ENCODE assay signal across 8 cellular contexts in the genomic region with DNA sequence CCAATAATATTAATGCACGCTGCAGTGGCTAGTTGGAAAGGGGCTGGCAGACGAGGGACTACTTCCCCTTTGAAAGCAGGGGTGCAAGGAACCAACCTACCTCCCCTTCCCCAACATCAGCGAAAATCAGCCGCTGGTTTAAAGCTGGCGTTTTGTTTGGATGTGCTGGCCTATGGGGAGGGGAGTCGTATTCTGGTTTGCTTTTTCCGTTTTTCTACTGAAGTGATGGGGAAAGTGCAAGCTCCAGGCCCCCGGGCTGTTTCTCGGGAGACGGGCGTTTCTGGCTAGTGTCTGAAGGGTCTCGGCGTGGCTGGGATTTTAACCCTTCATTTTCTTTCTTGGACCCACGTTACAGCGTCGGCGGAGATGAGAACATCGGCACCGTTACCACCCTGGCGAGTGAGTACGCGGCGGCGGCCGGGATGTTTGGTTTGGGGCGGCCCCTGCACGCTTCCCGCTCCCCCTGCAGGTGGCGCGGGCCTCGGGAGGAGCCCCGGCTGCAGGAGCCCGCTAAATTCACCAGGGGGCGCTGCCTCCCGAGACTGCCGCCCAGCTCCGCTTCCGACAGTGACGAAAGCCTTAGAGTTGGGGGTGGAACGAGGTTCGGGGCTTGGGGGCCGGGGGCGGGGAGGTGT.
DNase-seq lines count a peak whose midpoint lies in the region; ATAC-seq and TF ChIP-seq lines count a peak whose summit lies in the region.

No MANE protein-coding gene starts in this region.

- no peak overlapping the region for H3K27ac ChIP-seq in SU-DHL-6 (ENCODE audit: low read depth, low read length)
- H3K27ac ChIP-seq in parathyroid adenoma = peak overlapping the region; percentile 3
- H3K27ac ChIP-seq in tibial artery = peak overlapping the region; percentile 58 to 62

- H3K9me3 ChIP-seq in SU-DHL-6 (ENCODE audit: insufficient read depth, low read length) (no peaks in the 10 kb centered on the region), parathyroid adenoma (ENCODE audit: control insufficient read depth, low read length) (no peaks in the 10 kb centered on the region), tibial artery (no peaks in the 10 kb centered on the region)

- peak; percentile 98 for ATAC-seq in HG02642 (IDR thresholded peaks at IDR 0.05; ENCODE audit: poor library complexity, unreplicated experiment)
- peak; percentile 99 for ATAC-seq in Right ventricle myocardium superior (ENCODE audit: poor library complexity)

- H4K20me1 ChIP-seq in SU-DHL-6 (ENCODE audit: low read depth, low read length) = no peaks in the 10 kb centered on the region

- DNase-seq in NCI-H1092 treated with DMSO at 0.1 percent for 48 hours (lab: John Stamatoyannopoulos, UW) (peak; percentile 81), Right ventricle myocardium superior (peak; percentile 91), tibial artery (peak; percentile 72 to 90)
- DNase-seq in activated naive CD8-positive, alpha-beta T cell treated with anti-CD3 and anti-CD28 coated beads, Interleukin-2, amount 50 U/mL, for 16 hours (ENCODE audit: low read depth, low spot score) = peak; percentile 76

- H3K27me3 ChIP-seq in SU-DHL-6 (ENCODE audit: low read length) (no peaks in the 10 kb centered on the region), parathyroid adenoma (ENCODE audit: control insufficient read depth, insufficient read depth, low read length) (no peaks in the 10 kb centered on the region), tibial artery (no peaks in the 10 kb centered on the region)

- H2AFZ ChIP-seq in SU-DHL-6 (ENCODE audit: low read depth, low read length, severe bottlenecking) (peak overlapping the region; percentile 100), parathyroid adenoma (peak overlapping the region; percentile 96)

- H3K79me2 ChIP-seq in SU-DHL-6 (ENCODE audit: insufficient read depth, low read length) (no peaks in the 10 kb centered on the region), parathyroid adenoma (no peaks in the 10 kb centered on the region)

- peak overlapping the region; percentile 56 for H3K4me3 ChIP-seq in SU-DHL-6 (ENCODE audit: insufficient read depth, low read length, poor library complexity, severe bottlenecking)
- peak overlapping the region; percentile 65 for H3K4me3 ChIP-seq in parathyroid adenoma (ENCODE audit: low read depth, low read length)
- peak overlapping the region; percentile 55 to 67 for H3K4me3 ChIP-seq in tibial artery

- H3K9ac ChIP-seq in SU-DHL-6 (ENCODE audit: low read length) (peak overlapping the region; percentile 52), parathyroid adenoma (no peak overlapping the region)

- H3K36me3 ChIP-seq in SU-DHL-6 (ENCODE audit: low read length) (no peaks in the 10 kb centered on the region), parathyroid adenoma (ENCODE audit: control insufficient read depth, insufficient read depth, low read length) (no peaks in the 10 kb centered on the region), tibial artery (no peaks in the 10 kb centered on the region)

- TF ChIP-seq CTCF in GM12801 (IDR thresholded peaks at IDR 0.05; ENCODE audit: extremely low read depth, insufficient read length) (peak; percentile 49), SU-DHL-6 (IDR thresholded peaks at IDR 0.05; ENCODE audit: insufficient read depth, low read length, poor library complexity, severe bottlenecking) (peak; percentile 100), parathyroid adenoma (IDR thresholded peaks at IDR 0.05) (peak; percentile 100), tibial artery (IDR thresholded peaks at IDR 0.05) (peak; percentile 100)

- no peaks in the 10 kb centered on the region for H3K9me2 ChIP-seq in SU-DHL-6 (replicated peaks; ENCODE audit: insufficient read depth, low read length)

- H3F3A ChIP-seq in SU-DHL-6 (ENCODE audit: insufficient read depth) = no peaks in the 10 kb centered on the region

- peaks cover 4% of the 10 kb centered on the region for H3K4me1 ChIP-seq in parathyroid adenoma
- H3K4me1 ChIP-seq in tibial artery = peaks cover 0 to 27% (median 5%) of the 10 kb centered on the region in 4 donors

- intact Hi-C loops in Right ventricle myocardium superior (cut with DNase I) = no loop called here
- intact Hi-C loops in tibial artery (cut with DNase I; ENCODE audit: low total_unique reads) = loop anchor here (10.0 kb wide), 1 partner anchor 318 kb away; no protein-coding TSS in a partner anchor

- H3K4me2 ChIP-seq in SU-DHL-6 (ENCODE audit: low read depth, low read length, poor library complexity, severe bottlenecking) (peak overlapping the region; percentile 96), parathyroid adenoma (ENCODE audit: low read length) (peak overlapping the region; percentile 80)

Comparison
In these comparisons a context has a peak if more than half of its experiments do, and no peak if none do; other contexts are left out.
1. CTCF ChIP-seq: peak in every context shown above with its lines; median percentile 100 in SU-DHL-6; 100 in parathyroid adenoma; 100 in tibial artery; 49 in GM12801.